14 cellular contexts compared by ENCODE assay signal in the genomic region with DNA sequence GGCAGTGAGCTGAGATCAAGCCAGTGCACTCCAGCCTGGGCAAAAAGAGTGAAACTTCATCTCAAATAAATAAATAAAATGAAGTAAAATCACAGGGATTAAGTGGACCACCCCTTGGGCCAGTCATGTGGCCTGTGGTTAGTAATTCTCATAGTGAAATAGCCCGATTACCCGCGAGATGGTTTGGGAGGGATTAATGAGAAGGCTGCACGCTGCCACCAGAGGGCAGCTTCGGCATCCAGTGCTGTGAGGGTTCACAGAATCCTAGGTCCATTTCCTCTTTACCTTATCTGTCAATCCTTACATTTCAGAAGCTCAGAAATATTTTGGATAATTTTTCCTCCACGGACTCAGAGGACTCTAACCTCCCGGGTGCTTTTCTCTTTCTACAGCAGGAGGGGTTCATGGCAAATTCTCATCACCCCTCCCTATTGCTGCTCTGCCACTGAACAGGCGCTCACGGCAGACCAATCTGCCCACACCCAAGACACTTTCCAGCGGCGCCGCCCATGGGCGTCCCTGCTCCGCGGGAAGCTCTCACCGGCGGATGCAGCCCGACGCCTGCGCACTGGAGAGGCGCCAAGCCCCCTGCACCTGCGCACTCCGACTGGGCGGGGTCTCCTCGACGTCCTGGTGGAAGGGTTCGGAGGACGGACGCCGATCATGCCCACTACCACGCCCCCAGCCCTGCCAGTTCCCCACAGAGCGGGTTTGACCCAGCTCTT. TPM values are rescaled to one million over a fixed set of nuclear protein-coding genes. Genes with fewer than 3 reads are reported as not detected.
DNase-seq lines count a peak whose midpoint lies in the region; ATAC-seq, FAIRE-seq and TF ChIP-seq lines count a peak whose summit lies in the region.
"Had no signal": no experiment of that assay in that cellular context is flagged by ENCODE, and none has a peak within 500 bp of the region (broad histone marks: within the 10 kb centered on the region; RNA-seq: fewer than 3 reads in every experiment).

No MANE protein-coding gene starts in this region.

- dilution Hi-C loops in mammary epithelial cell (cut with HindIII; ENCODE audit: low sequenced_read_pairs) (no loop called here), keratinocyte (cut with MboI; ENCODE audit: extremely low pct_ligation_motif_present, low sequenced_read_pairs) (no loop called here)

- TF ChIP-seq CTCF in MCF 10A (IDR thresholded peaks at IDR 0.05; ENCODE audit: unreplicated experiment) (no peak), mammary epithelial cell (conservative IDR thresholded peaks at IDR 0.05 in 1 of 2, IDR thresholded peaks at IDR 0.05 in 1 of 2; ENCODE audit: extremely low read depth in 1 of 2, insufficient read depth in 1 of 2, low read depth in 1 of 2, low read length in 2 of 2) (peak in 1 of 2 donors; percentile 2), PC-9 (conservative IDR thresholded peaks at IDR 0.05) (peak; percentile 46; the same call in 1 of the 2 replicates), keratinocyte (optimal IDR thresholded peaks at IDR 0.05 in 1 of 3, IDR thresholded peaks at IDR 0.05 in 1 of 3, conservative IDR thresholded peaks at IDR 0.05 in 1 of 3; ENCODE audit: extremely low read depth in 1 of 3, insufficient read depth in 2 of 3, low read length in 3 of 3) (peak in 2 of 3 experiments; percentile 12 to 22), thyroid gland (IDR thresholded peaks at IDR 0.05) (peak in 1 of 6 experiments; percentile 23)

- H2AFZ ChIP-seq in mammary epithelial cell (ENCODE audit: low read depth, low read length) (no peak overlapping the region), PC-9 (no peak overlapping the region), keratinocyte (ENCODE audit: control insufficient read depth, low read length) (no peak overlapping the region)
- H2AFZ ChIP-seq: neural progenitor cell had no signal

- H3K9ac ChIP-seq in mammary epithelial cell (ENCODE audit: insufficient read depth, low read length), result no peak overlapping the region
- no peak overlapping the region for H3K9ac ChIP-seq in keratinocyte (ENCODE audit: control insufficient read depth, extremely low read depth, insufficient read depth, low read length)
- H3K9ac ChIP-seq: BLaER1, neural progenitor cell had no signal

- TF ChIP-seq POLR2A in thyroid gland (IDR thresholded peaks at IDR 0.05), result no peak

- no peaks in the 10 kb centered on the region for H3F3A ChIP-seq in PC-9 (ENCODE audit: insufficient read depth, low read depth)

- H3K9me2 ChIP-seq in PC-9 (ENCODE audit: insufficient read depth), result no peaks in the 10 kb centered on the region

- H3K4me1 ChIP-seq in mammary epithelial cell (ENCODE audit: insufficient read depth, low read length) (no peaks in the 10 kb centered on the region), PC-9 (replicated peaks; ENCODE audit: insufficient read depth) (no peaks in the 10 kb centered on the region), keratinocyte (ENCODE audit: control insufficient read depth, extremely low read depth, insufficient read depth, low read length) (no peaks in the 10 kb centered on the region), thyroid gland (no peaks in the 10 kb centered on the region)
- H3K4me1 ChIP-seq: BLaER1, neural progenitor cell, suprapubic skin had no signal

- H3K9me1 ChIP-seq in keratinocyte (ENCODE audit: control insufficient read depth, extremely low read depth, insufficient read depth, low read length), result no peaks in the 10 kb centered on the region

- WGBS in mammary epithelial cell (ENCODE audit: low coverage, missing lambda C conversion rate), result 13% methylated on average over 15 of the region's 32 CpGs
- 16 to 17% methylated on average over 18 to 31 of the region's 32 CpGs for WGBS in thyroid gland, 2 donors

- intact Hi-C loops in MCF 10A (cut with micrococcal nuclease) (no loop called here), mammary epithelial cell (cut with micrococcal nuclease) (no loop called here), PC-9 (cut with micrococcal nuclease; ENCODE audit: unreplicated experiment) (no loop called here), thyroid gland (cut with DNase I) (no loop called here)

- peaks cover 15% of the 10 kb centered on the region for H3K9me3 Mint-ChIP-seq in MCF 10A (ENCODE audit: unreplicated experiment)

- no peaks in the 10 kb centered on the region for H3K27me3 ChIP-seq in mammary epithelial cell (ENCODE audit: insufficient read depth, low read length)
- H3K27me3 ChIP-seq in PC-9 (ENCODE audit: insufficient read depth, low read depth), result no peaks in the 10 kb centered on the region
- no peaks in the 10 kb centered on the region for H3K27me3 ChIP-seq in keratinocyte (ENCODE audit: control insufficient read depth, extremely low read depth, insufficient read depth, low read length)
- no peaks in the 10 kb centered on the region for H3K27me3 ChIP-seq in thyroid gland
- H3K27me3 ChIP-seq: BLaER1, neural progenitor cell, suprapubic skin had no signal

- peak; percentile 0 for DNase-seq in MCF 10A (ENCODE audit: unreplicated experiment)
- DNase-seq in mammary epithelial cell, result no peak
- no peak for DNase-seq in PC-9
- DNase-seq in keratinocyte (ENCODE audit: low read depth, low spot score), result no peak
- DNase-seq in thyroid gland, result peak; percentile 52 to 64
- no peak for DNase-seq in UCSD-AML1 (lab: John Stamatoyannopoulos, UW; ENCODE audit: unreplicated experiment)
- DNase-seq: islet precursor cell; stimulated activated CD4-positive, alpha-beta T cell treated with anti-CD3 and anti-CD28 coated beads, Interleukin-4, amount 100 ng/mL, for 24 hours had no signal

- H4K20me1 ChIP-seq in mammary epithelial cell (ENCODE audit: insufficient read depth, low read length), result no peaks in the 10 kb centered on the region
- H4K20me1 ChIP-seq in PC-9 (ENCODE audit: insufficient read depth), result no peaks in the 10 kb centered on the region
- H4K20me1 ChIP-seq in keratinocyte (ENCODE audit: control insufficient read depth, extremely low read depth, insufficient read depth, low read length), result no peaks in the 10 kb centered on the region
- H4K20me1 ChIP-seq: BLaER1 had no signal

- H3K27ac ChIP-seq in mammary epithelial cell (ENCODE audit: insufficient read depth, low read depth, low read length) (no peak overlapping the region), PC-9 (no peak overlapping the region), keratinocyte (ENCODE audit: control insufficient read depth, insufficient read depth, low read length) (no peak overlapping the region), thyroid gland (no peak overlapping the region)
- H3K27ac ChIP-seq: BLaER1, neural progenitor cell, suprapubic skin had no signal

- in situ Hi-C loops in mammary epithelial cell (cut with MboI; ENCODE audit: low sequenced_read_pairs in 2 of 2), result no loop called here

- BruUV-seq in MCF 10A (replicated peaks; lab: Mats Ljungman, UMichigan), result no TSS peak
- BruUV-seq in mammary epithelial cell (replicated peaks; lab: Mats Ljungman, UMichigan), result no TSS peak
- BruUV-seq in PC-9 (replicated peaks; lab: Mats Ljungman, UMichigan), result no TSS peak

- no peaks in the 10 kb centered on the region for H3K27me3 Mint-ChIP-seq in MCF 10A (ENCODE audit: insufficient read depth, unreplicated experiment)
- H3K27me3 Mint-ChIP-seq: central memory CD8-positive, alpha-beta T cell had no signal

- H3K36me3 Mint-ChIP-seq in MCF 10A (ENCODE audit: insufficient read depth, unreplicated experiment), result peaks cover 5% of the 10 kb centered on the region

- H3K27ac Mint-ChIP-seq in MCF 10A (ENCODE audit: low read depth, unreplicated experiment), result no peak overlapping the region
- H3K27ac Mint-ChIP-seq: neural progenitor cell had no signal

- H3K36me3 ChIP-seq in mammary epithelial cell (ENCODE audit: insufficient read depth, low read length) (no peaks in the 10 kb centered on the region), PC-9 (ENCODE audit: low read depth) (no peaks in the 10 kb centered on the region), keratinocyte (ENCODE audit: control insufficient read depth in 2 of 2, extremely low read depth in 1 of 2, insufficient read depth in 2 of 2, low read length in 2 of 2) (no peaks in the 10 kb centered on the region), thyroid gland (peaks cover 0 to 15% of the 10 kb centered on the region in 2 donors)
- H3K36me3 ChIP-seq: BLaER1, neural progenitor cell had no signal

- H3K79me2 ChIP-seq in mammary epithelial cell (ENCODE audit: insufficient read depth, low read length) (no peaks in the 10 kb centered on the region), PC-9 (ENCODE audit: low read depth) (no peaks in the 10 kb centered on the region), keratinocyte (ENCODE audit: control insufficient read depth, insufficient read depth, low read length) (no peaks in the 10 kb centered on the region)

- no peaks in the 10 kb centered on the region for H3K4me1 Mint-ChIP-seq in MCF 10A (ENCODE audit: insufficient read depth, unreplicated experiment)
- H3K4me1 Mint-ChIP-seq: central memory CD8-positive, alpha-beta T cell; neural progenitor cell had no signal

- H3K4me2 ChIP-seq in mammary epithelial cell (ENCODE audit: insufficient read depth, low read depth, low read length), result no peak overlapping the region
- no peak overlapping the region for H3K4me2 ChIP-seq in PC-9
- no peak overlapping the region for H3K4me2 ChIP-seq in keratinocyte (ENCODE audit: control insufficient read depth, extremely low read depth, insufficient read depth, low read depth, low read length)
- H3K4me2 ChIP-seq: BLaER1, neural progenitor cell had no signal

- H3K9me3 ChIP-seq in mammary epithelial cell (replicated peaks; ENCODE audit: insufficient read depth, low read length), result peaks cover 35% of the 10 kb centered on the region
- H3K9me3 ChIP-seq in PC-9 (ENCODE audit: insufficient read depth, low read depth), result no peaks in the 10 kb centered on the region
- peaks cover 18% of the 10 kb centered on the region for H3K9me3 ChIP-seq in keratinocyte (ENCODE audit: control insufficient read depth, low read depth, low read length)
- no peaks in the 10 kb centered on the region for H3K9me3 ChIP-seq in thyroid gland

- no peak overlapping the region for H3K4me3 Mint-ChIP-seq in MCF 10A (ENCODE audit: unreplicated experiment)
- H3K4me3 Mint-ChIP-seq: central memory CD8-positive, alpha-beta T cell; neural progenitor cell had no signal

- no peak for FAIRE-seq in keratinocyte (lab: Jason Lieb, UNC)

- CTCF ChIA-PET in MCF 10A (lab: Yijun Ruan, JAX), result no interaction called here
- CTCF ChIA-PET in mammary epithelial cell (lab: Charles Lee; ENCODE audit: low non-redundant PET), result no interaction called here
- CTCF ChIA-PET in PC-9 (lab: Charles Lee), result no interaction called here

- POLR2A ChIA-PET in MCF 10A (lab: Yijun Ruan, JAX) (no interaction called here), PC-9 (lab: Charles Lee; ENCODE audit: unreplicated experiment) (no interaction called here)

- no peak for ATAC-seq in HG03280 (IDR thresholded peaks at IDR 0.05; ENCODE audit: unreplicated experiment)
- ATAC-seq in HG02759 (IDR thresholded peaks at IDR 0.05; ENCODE audit: unreplicated experiment), result no peak

- H3K4me3 ChIP-seq in mammary epithelial cell (replicated peaks in 1 of 3; ENCODE audit: insufficient read depth in 1 of 3, low read depth in 2 of 3, low read length in 3 of 3) (no peak overlapping the region), PC-9 (no peak overlapping the region), keratinocyte (ENCODE audit: control insufficient read depth in 2 of 3, extremely low read depth in 1 of 3, insufficient read depth in 2 of 3, low read depth in 1 of 3, low read length in 3 of 3) (no peak overlapping the region), thyroid gland (replicated peaks in 1 of 3) (no peak overlapping the region)
- H3K4me3 ChIP-seq: BLaER1, neural progenitor cell, suprapubic skin had no signal

RNA-seq across cellular contexts. Expression of a gene that starts 11.0 kb away (rescaled TPM):
- not detected in 2 replicates for total RNA-seq in MCF 10A (2022)
- under 1 TPM in 1 of 2 donors, not detected in 1; 0.17 TPM for total RNA-seq in mammary epithelial cell
- polyA plus RNA-seq in mammary epithelial cell, result not detected
- not detected for polyA minus RNA-seq in mammary epithelial cell
- not detected in 2 replicates for total RNA-seq in PC-9 (2021)
- 0.01 TPM in 1 of 3 replicates, not detected in the others for polyA plus RNA-seq in keratinocyte
- polyA plus RNA-seq in keratinocyte (2011; ENCODE audit: low read depth), result not detected
- not detected in 2 replicates for polyA plus RNA-seq in keratinocyte (2011; cell fraction: cytosol; rRNA removed)
- not detected in 2 replicates for polyA plus RNA-seq in keratinocyte (2011; cell fraction: nucleus; rRNA removed)
- not detected in 2 replicates for polyA plus RNA-seq in keratinocyte (2012; ENCODE audit: low replicate concordance)
- polyA minus RNA-seq in keratinocyte, result not detected in 3 replicates
- not detected for polyA minus RNA-seq in keratinocyte (2011; cell fraction: cytosol; rRNA and poly(A)+ RNA removed)
- not detected in 2 replicates for polyA minus RNA-seq in keratinocyte (2011; cell fraction: nucleus; rRNA and poly(A)+ RNA removed)
- total RNA-seq in thyroid gland, result 10 to 100 TPM in 1 of 4 donors, 1 to 10 TPM in 3; 6.8 to 12.3 (median 8.7) TPM

RNA-seq across cellular contexts. Expression of a gene that starts 17.6 kb away (rescaled TPM):
- total RNA-seq in MCF 10A (2022), result not detected in 2 replicates
- total RNA-seq in mammary epithelial cell, result under 1 TPM in 1 of 2 donors, not detected in 1; 0.50 TPM
- not detected for polyA plus RNA-seq in mammary epithelial cell
- polyA minus RNA-seq in mammary epithelial cell, result not detected
- total RNA-seq in PC-9 (2021), result 0.33 TPM in 1 of 2 replicates, not detected in the other
- polyA plus RNA-seq in keratinocyte, result 0.12 to 0.15 TPM (median 0.13 TPM) in 3 replicates
- 0.25 TPM for polyA plus RNA-seq in keratinocyte (2011; ENCODE audit: low read depth)
- 0.06 and 0.11 TPM in 2 replicates for polyA plus RNA-seq in keratinocyte (2011; cell fraction: cytosol; rRNA removed)
- 0.25 and 0.45 TPM in 2 replicates for polyA plus RNA-seq in keratinocyte (2011; cell fraction: nucleus; rRNA removed)
- polyA plus RNA-seq in keratinocyte (2012; ENCODE audit: low replicate concordance), result 0.25 TPM in 1 of 2 replicates, not detected in the other
- polyA minus RNA-seq in keratinocyte, result 0.16 TPM in 1 of 3 replicates, not detected in the others
- not detected for polyA minus RNA-seq in keratinocyte (2011; cell fraction: cytosol; rRNA and poly(A)+ RNA removed)
- not detected in 2 replicates for polyA minus RNA-seq in keratinocyte (2011; cell fraction: nucleus; rRNA and poly(A)+ RNA removed)
- not detected for total RNA-seq in thyroid gland

Comparison
In these comparisons a context has a peak if more than half of its experiments do, and no peak if none do; other contexts are left out.
1. DNase-seq: peak in MCF 10A (single experiment) and thyroid gland (2 of 2); none in mammary epithelial cell (single experiment), PC-9 (0 of 2), keratinocyte (single experiment) and UCSD-AML1 (single experiment).